In genomic region chr11:130070109-130070828, GRCh38 we compare ENCODE assay signal across 8 cellular contexts. TPM values are rescaled to one million over a fixed set of nuclear protein-coding genes. Genes with fewer than 3 reads are reported as not detected.
DNase-seq lines count a peak whose midpoint lies in the region; ATAC-seq and TF ChIP-seq lines count a peak whose summit lies in the region.

No MANE protein-coding gene starts in this region.

- peak; percentile 21 for TF ChIP-seq CTCF in left ventricle myocardium inferior (IDR thresholded peaks at IDR 0.05; ENCODE audit: borderline replicate concordance)
- no peak for TF ChIP-seq CTCF in psoas muscle (IDR thresholded peaks at IDR 0.05)

- H3K4me1 ChIP-seq in ACC112 (ENCODE audit: control insufficient read depth, insufficient read depth, low read length, unreplicated experiment) (peaks cover 15% of the 10 kb centered on the region), SJSA1 (replicated peaks) (peaks cover 5% of the 10 kb centered on the region), adipocyte (ENCODE audit: control insufficient read depth, insufficient read depth, low read length) (peaks cover 22% of the 10 kb centered on the region), left ventricle myocardium inferior (peaks cover 38% of the 10 kb centered on the region), psoas muscle (peaks cover 23% of the 10 kb centered on the region)

- H3K9me3 ChIP-seq in SJSA1 (replicated peaks) (no peaks in the 10 kb centered on the region), adipocyte (ENCODE audit: control insufficient read depth, low read length) (no peaks in the 10 kb centered on the region), left ventricle myocardium inferior (replicated peaks) (no peaks in the 10 kb centered on the region), psoas muscle (no peaks in the 10 kb centered on the region)

- H2AFZ ChIP-seq in ACC112 (ENCODE audit: low read length, unreplicated experiment), result peak overlapping the region; percentile 24

- H3K79me2 ChIP-seq in ACC112 (ENCODE audit: control insufficient read depth, insufficient read depth, low read length, unreplicated experiment), result peaks cover 51% of the 10 kb centered on the region

- ATAC-seq in GM18858 (IDR thresholded peaks at IDR 0.05; ENCODE audit: unreplicated experiment) (peak; percentile 21), HG03097 (IDR thresholded peaks at IDR 0.05; ENCODE audit: low FRiP score, unreplicated experiment) (peak; percentile 19), psoas muscle (peak; percentile 17 to 30 (median 20))

- 0 to 1% (median 0%) methylated on average over 35 to 99 of the region's 99 CpGs for WGBS in psoas muscle, 3 donors

- intact Hi-C loops in left ventricle myocardium inferior (cut with micrococcal nuclease) (no loop called here), psoas muscle (cut with DNase I) (no loop called here)

- no peaks in the 10 kb centered on the region for H3K36me3 ChIP-seq in ACC112 (ENCODE audit: insufficient read depth, low read length)
- H3K36me3 ChIP-seq in SJSA1, result peaks cover 2% of the 10 kb centered on the region; the same call in 1 of the 2 replicates
- H3K36me3 ChIP-seq in adipocyte (ENCODE audit: control insufficient read depth, insufficient read depth, low read length, severe bottlenecking), result no peaks in the 10 kb centered on the region
- no peaks in the 10 kb centered on the region for H3K36me3 ChIP-seq in left ventricle myocardium inferior
- H3K36me3 ChIP-seq in psoas muscle (ENCODE audit: insufficient read depth in 1 of 2, low read depth in 1 of 2), result no peaks in the 10 kb centered on the region

- DNase-seq in SJSA1 (ENCODE audit: low read depth in 1 of 2, low spot score in 2 of 2) (peak in 1 of 2 experiments; percentile 17), adipocyte (ENCODE audit: low read depth) (peak; percentile 72), left ventricle myocardium inferior (peak; percentile 42), psoas muscle (peak; percentile 53 to 66), SK-N-DZ (ENCODE audit: low spot score) (no peak)

- peak overlapping the region; percentile 93 for H3K9ac ChIP-seq in adipocyte (ENCODE audit: low read length)

- peak overlapping the region; percentile 81 for H3K4me3 ChIP-seq in ACC112 (ENCODE audit: low read depth, low read length)
- peak overlapping the region; percentile 92 for H3K4me3 ChIP-seq in SJSA1
- peak overlapping the region; percentile 92 for H3K4me3 ChIP-seq in adipocyte (ENCODE audit: low read length)
- peak overlapping the region; percentile 89 for H3K4me3 ChIP-seq in left ventricle myocardium inferior
- peak overlapping the region; percentile 93 for H3K4me3 ChIP-seq in psoas muscle

- H3K27ac ChIP-seq in ACC112 (ENCODE audit: low read depth, low read length) (peak overlapping the region; percentile 59; the same call in 1 of the 2 replicates), SJSA1 (no peak overlapping the region), left ventricle myocardium inferior (replicated peaks) (peak overlapping the region; percentile 99), psoas muscle (peak overlapping the region; percentile 95)

- no peaks in the 10 kb centered on the region for H3K27me3 ChIP-seq in ACC112 (ENCODE audit: insufficient read depth, low read length)
- H3K27me3 ChIP-seq in SJSA1 (replicated peaks), result no peaks in the 10 kb centered on the region
- H3K27me3 ChIP-seq in adipocyte (replicated peaks; ENCODE audit: control insufficient read depth, insufficient read depth, low read length), result no peaks in the 10 kb centered on the region
- H3K27me3 ChIP-seq in left ventricle myocardium inferior (ENCODE audit: low read depth), result no peaks in the 10 kb centered on the region
- H3K27me3 ChIP-seq in psoas muscle (ENCODE audit: insufficient read depth in 3 of 3, low read length in 2 of 3), result no peaks in the 10 kb centered on the region

RNA-seq across cellular contexts. Expression of gene APLP2, which starts 0.6 kb away (rescaled TPM):
- 137 and 149 TPM in 2 replicates for total RNA-seq in SJSA1 (2014; rRNA removed; shearing (Covaris generic))
- 325 TPM for total RNA-seq in left ventricle myocardium inferior
- total RNA-seq in psoas muscle, result 10 to 100 TPM; 59.4 to 85.9 (median 65.3) TPM
- 10 to 100 TPM; 37.8 to 96.7 (median 73.8) TPM for polyA plus RNA-seq in psoas muscle
- polyA plus RNA-seq in SK-N-DZ (2014; cell fraction: cytosol; rRNA removed), result 113 and 122 TPM in 2 replicates
- 120 and 142 TPM in 2 replicates for polyA plus RNA-seq in SK-N-DZ (2014; cell fraction: nucleus; rRNA removed)
